In genomic region chr5:177425801-177426565, GRCh38 we compare ENCODE assay signal across 8 cellular contexts. TPM values are rescaled to one million over a fixed set of nuclear protein-coding genes. Genes with fewer than 3 reads are reported as not detected.
A peak's percentile ranks its signal among the peaks of the same experiment; 100 is the strongest.
DNase-seq lines count a peak whose midpoint lies in the region; ATAC-seq, FAIRE-seq and TF ChIP-seq lines count a peak whose summit lies in the region.

No MANE protein-coding gene starts in this region.

- POLR2A ChIA-PET in CD4-positive, alpha-beta T cell (lab: Charles Lee), result interaction anchor here (0.6 to 12.6 kb wide), 24 partner anchors 8 to 891 kb away, joined by 3 to 661 read pairs (median 6); partner anchors contain the start of genes F12, LMAN2, NSD1 and PDLIM7
- POLR2A ChIA-PET in activated CD4-positive, alpha-beta memory T cell treated with anti-CD3 and anti-CD28 coated beads for 36 hours (lab: Charles Lee), result interaction anchor here (0.6 to 10.6 kb wide), 14 partner anchors 10 to 888 kb away, joined by 3 to 319 read pairs (median 6); partner anchors contain the start of genes LMAN2, MXD3, PRR7 and RNF44
- POLR2A ChIA-PET in HepG2 (lab: Yijun Ruan, JAX), result interaction anchor here (0.8 to 2.9 kb wide), 24 partner anchors 10 to 101 kb away, joined by 3 to 30 read pairs (median 6); partner anchors contain the start of genes F12 and LMAN2

- H3K36me3 ChIP-seq in HepG2 (replicated peaks in 1 of 2; ENCODE audit: control insufficient read depth in 1 of 2, insufficient read depth in 2 of 2, low read length in 2 of 2), result no peaks in the 10 kb centered on the region

- H2AFZ ChIP-seq in HepG2 (ENCODE audit: low read length), result no peak overlapping the region

- peaks cover 42% of the 10 kb centered on the region for H3K4me1 Mint-ChIP-seq in CD4-positive, alpha-beta T cell (ENCODE audit: low read depth)
- H3K4me1 Mint-ChIP-seq in activated CD4-positive, alpha-beta memory T cell treated with anti-CD3 and anti-CD28 coated beads for 36 hours (ENCODE audit: low read depth), result peaks cover 35% of the 10 kb centered on the region

- no peaks in the 10 kb centered on the region for H3K27me3 Mint-ChIP-seq in CD4-positive, alpha-beta T cell
- no peaks in the 10 kb centered on the region for H3K27me3 Mint-ChIP-seq in activated CD4-positive, alpha-beta memory T cell treated with anti-CD3 and anti-CD28 coated beads for 36 hours

- FAIRE-seq in HepG2 (lab: Jason Lieb, UNC), result peak; percentile 99

- peaks cover 14% of the 10 kb centered on the region for H3K79me2 ChIP-seq in HepG2 (ENCODE audit: insufficient read depth, low read length)

- WGBS in HepG2 (ENCODE audit: low lambda C conversion rate), result 0% methylated on average over 26 of the region's 52 CpGs

- CTCF ChIA-PET in CD4-positive, alpha-beta T cell (lab: Charles Lee), result interaction anchor here (0.7 to 9.3 kb wide), 7 partner anchors 10 to 75 kb away, joined by 3 to 82 read pairs (median 4); no protein-coding TSS in a partner anchor
- CTCF ChIA-PET in activated CD4-positive, alpha-beta memory T cell treated with anti-CD3 and anti-CD28 coated beads for 36 hours (lab: Charles Lee), result interaction anchor here (0.7 to 15.3 kb wide), 8 partner anchors 17 to 116 kb away, joined by 3 to 220 read pairs (median 16); partner anchors contain the start of genes F12, PFN3 and PRR7
- CTCF ChIA-PET in HepG2 (lab: Yijun Ruan, JAX; ENCODE audit: low intra/inter-chr PET ratio, low total read pairs), result interaction anchor here (0.9 to 1.2 kb wide), 2 partner anchors 22 to 29 kb away, joined by 3 to 5 read pairs; no protein-coding TSS in a partner anchor

- ATAC-seq in CD4-positive, alpha-beta T cell (ENCODE audit: poor library complexity), result peak; percentile 79
- ATAC-seq in GM19452 (IDR thresholded peaks at IDR 0.05; ENCODE audit: unreplicated experiment) (peak; percentile 73), HG03575 (IDR thresholded peaks at IDR 0.05; ENCODE audit: extremely low read depth, insufficient number of reproducible peaks, low FRiP score, unreplicated experiment) (peak; percentile 63), HepG2 (peak; percentile 94)

- peak in 1 of 2 experiments; percentile 70; a peak in 1 of 4 replicates for TF ChIP-seq POLR2A in HepG2 (IDR thresholded peaks at IDR 0.05; ENCODE audit: insufficient read depth in 1 of 2, low read depth in 2 of 2, low read length in 2 of 2)

- peak; percentile 98 to 100 (median 99) for DNase-seq in CD4-positive, alpha-beta T cell
- DNase-seq in NCI-H82 (lab: John Stamatoyannopoulos, UW) (peak; percentile 100), dermis microvascular lymphatic vessel endothelial cell (ENCODE audit: low read depth in 2 of 2) (peak; percentile 100), HepG2 (ENCODE audit: low spot score) (peak; percentile 100)
- peak; percentile 100 for DNase-seq in activated CD4-positive, alpha-beta memory T cell treated with anti-CD3 and anti-CD28 coated beads for 36 hours
- peak; percentile 98 to 99 for DNase-seq in stimulated activated CD4-positive, alpha-beta T cell treated with anti-CD3 and anti-CD28 coated beads, Interleukin-2, amount 100 ng/mL, for 48 hours

- peak overlapping the region; percentile 83 for H3K27ac ChIP-seq in CD4-positive, alpha-beta T cell (ENCODE audit: low read depth, low read length)
- peak overlapping the region; percentile 83 for H3K27ac ChIP-seq in HepG2 (ENCODE audit: extremely low read length, insufficient read depth, low read length)

- peak overlapping the region; percentile 97 for H3K4me3 Mint-ChIP-seq in CD4-positive, alpha-beta T cell
- peak overlapping the region; percentile 87 for H3K4me3 Mint-ChIP-seq in activated CD4-positive, alpha-beta memory T cell treated with anti-CD3 and anti-CD28 coated beads for 36 hours

- TF ChIP-seq EP300 in HepG2 (IDR thresholded peaks at IDR 0.05; ENCODE audit: low read depth in 2 of 2, low read length in 2 of 2), result no peak
- TF ChIP-seq EP300 in HepG2 (CRISPR knock-in tag; IDR thresholded peaks at IDR 0.05; ENCODE audit: borderline replicate concordance), result 0 out of 2 replicates have a peak, but pooled peaks have one; percentile 37

- peak overlapping the region; percentile 82 for H3K9ac ChIP-seq in HepG2 (ENCODE audit: insufficient read depth, low read depth, low read length)

- intact Hi-C loops in CD4-positive, alpha-beta T cell (cut with DNase I, micrococcal nuclease), result loop anchor here (1.0 to 2.0 kb wide), 4 partner anchors 18 to 29 kb away; no protein-coding TSS in a partner anchor
- intact Hi-C loops in activated CD4-positive, alpha-beta memory T cell treated with anti-CD3 and anti-CD28 coated beads for 36 hours (cut with micrococcal nuclease), result loop anchor here (1.0 to 2.0 kb wide), 7 partner anchors 8 to 889 kb away; partner anchors contain the start of genes PDLIM7 and RNF44
- intact Hi-C loops in HepG2 (cut with micrococcal nuclease; ENCODE audit: unreplicated experiment), result no loop called here

- H3K4me1 ChIP-seq in HepG2 (ENCODE audit: insufficient read depth, low read length), result peaks cover 43% of the 10 kb centered on the region

- H3K4me3 ChIP-seq in HepG2 (replicated peaks in 1 of 3; ENCODE audit: insufficient read depth in 1 of 3, low read depth in 2 of 3, low read length in 3 of 3), result peak overlapping the region; percentile 47 to 73 (median 62); a peak in 5 of 6 replicates

- H3K9me3 ChIP-seq in CD4-positive, alpha-beta T cell (ENCODE audit: control insufficient read depth, low read length), result no peaks in the 10 kb centered on the region
- H3K9me3 ChIP-seq in HepG2 (ENCODE audit: low read length), result no peaks in the 10 kb centered on the region

- peak; percentile 45; the same call in 1 of the 2 replicates for TF ChIP-seq RAD21 in HepG2 (CRISPR knock-in tag; IDR thresholded peaks at IDR 0.05)

- H3K36me3 Mint-ChIP-seq in CD4-positive, alpha-beta T cell (ENCODE audit: low read depth), result peaks cover 39% of the 10 kb centered on the region
- H3K36me3 Mint-ChIP-seq in activated CD4-positive, alpha-beta memory T cell treated with anti-CD3 and anti-CD28 coated beads for 36 hours, result peaks cover 30% of the 10 kb centered on the region

- no peak for TF ChIP-seq CTCF in CD4-positive, alpha-beta T cell (IDR thresholded peaks at IDR 0.05)
- TF ChIP-seq CTCF in HepG2 (CRISPR knock-in tag; IDR thresholded peaks at IDR 0.05), result no peak

- no peaks in the 10 kb centered on the region for H3K9me3 Mint-ChIP-seq in CD4-positive, alpha-beta T cell
- H3K9me3 Mint-ChIP-seq in activated CD4-positive, alpha-beta memory T cell treated with anti-CD3 and anti-CD28 coated beads for 36 hours, result no peaks in the 10 kb centered on the region

- H4K20me1 ChIP-seq in HepG2 (ENCODE audit: insufficient read depth, low read length), result no peaks in the 10 kb centered on the region

- BruUV-seq in HepG2 (replicated peaks; lab: Mats Ljungman, UMichigan), result TSS peak; percentile 76

- no peaks in the 10 kb centered on the region for H3K27me3 ChIP-seq in CD4-positive, alpha-beta T cell (ENCODE audit: control insufficient read depth, insufficient read depth, low read length)
- peaks cover 0 to 14% of the 10 kb centered on the region in 2 experiments; a peak in 2 of 5 replicates for H3K27me3 ChIP-seq in HepG2 (ENCODE audit: control insufficient read depth in 1 of 2, insufficient read depth in 2 of 2, low read length in 2 of 2)

- in situ Hi-C loops in HepG2 (cut with HindIII; ENCODE audit: extremely low pct_ligation_motif_present, low pct_unique_long_range_greater_than_20kb), result no loop called here

- H3K4me2 ChIP-seq in HepG2 (ENCODE audit: low read depth, low read length), result peak overlapping the region; percentile 92

- H3K27ac Mint-ChIP-seq in CD4-positive, alpha-beta T cell, result peak overlapping the region; percentile 96
- peak overlapping the region; percentile 94 for H3K27ac Mint-ChIP-seq in activated CD4-positive, alpha-beta memory T cell treated with anti-CD3 and anti-CD28 coated beads for 36 hours

RNA-seq across cellular contexts. Expression of gene GRK6, which starts 0.5 kb away (rescaled TPM):
- total RNA-seq in CD4-positive, alpha-beta T cell, result 100 to 1,000 TPM; 186 to 192 TPM
- 100 to 1,000 TPM; 177 to 178 TPM for total RNA-seq in activated CD4-positive, alpha-beta memory T cell treated with anti-CD3 and anti-CD28 coated beads for 36 hours
- total RNA-seq in dermis microvascular lymphatic vessel endothelial cell, result 15.4 and 18.0 TPM in 2 replicates
- 16.1 and 19.9 TPM in 2 replicates for total RNA-seq in HepG2 (2016; rRNA removed; fragmentation: Illumina TruSeq; extraction: Trizol)
- 21.2 and 25.1 TPM in 2 replicates for total RNA-seq in HepG2 (2016; cell fraction: cytosol; rRNA removed; fragmentation: Illumina TruSeq; extraction: Trizol; ENCODE audit: low read depth)
- total RNA-seq in HepG2 (2016; cell fraction: insoluble cytoplasmic fraction; rRNA removed; fragmentation: Illumina TruSeq; extraction: Trizol), result 15.7 and 20.8 TPM in 2 replicates
- total RNA-seq in HepG2 (2016; cell fraction: membrane; rRNA removed; fragmentation: Illumina TruSeq; extraction: Trizol), result 43.3 and 44.5 TPM in 2 replicates
- 15.6 TPM in 2 replicates for total RNA-seq in HepG2 (2016; cell fraction: nucleus; rRNA removed; fragmentation: Illumina TruSeq; extraction: Trizol)
- polyA plus RNA-seq in HepG2 (2011; rRNA removed), result 13.2 and 17.4 TPM in 2 replicates
- 16.2 and 19.6 TPM in 2 replicates for polyA plus RNA-seq in HepG2 (2011; cell fraction: cytosol; rRNA removed)
- polyA plus RNA-seq in HepG2 (2011; cell fraction: nucleus; rRNA removed), result 21.6 and 24.6 TPM in 2 replicates
- 16.7 and 17.5 TPM in 2 replicates for polyA plus RNA-seq in HepG2 (2012)
- 36.3 and 37.2 TPM in 2 replicates for polyA plus RNA-seq in HepG2 (2016; cell fraction: cytosol; fragmentation: Illumina TruSeq; extraction: Trizol; ENCODE audit: low read depth)
- 20.6 and 21.6 TPM in 2 replicates for polyA plus RNA-seq in HepG2 (2016; cell fraction: insoluble cytoplasmic fraction; fragmentation: Illumina TruSeq; extraction: Trizol; ENCODE audit: low read depth)
- 45.6 and 48.4 TPM in 2 replicates for polyA plus RNA-seq in HepG2 (2016; cell fraction: membrane; fragmentation: Illumina TruSeq; extraction: Trizol; ENCODE audit: low read depth)
- 22.8 and 26.4 TPM in 2 replicates for polyA plus RNA-seq in HepG2 (2016; cell fraction: nucleus; fragmentation: Illumina TruSeq; extraction: Trizol; ENCODE audit: insufficient read depth, low read depth)
- 11.2 and 22.9 TPM in 2 replicates for polyA minus RNA-seq in HepG2 (2011; rRNA and poly(A)+ RNA removed; ENCODE audit: low replicate concordance)
- 13.6 and 15.1 TPM in 2 replicates for polyA minus RNA-seq in HepG2 (2011; cell fraction: cytosol; rRNA and poly(A)+ RNA removed)
- 19.2 and 24.9 TPM in 2 replicates for polyA minus RNA-seq in HepG2 (2011; cell fraction: nucleus; rRNA and poly(A)+ RNA removed)

RNA-seq across cellular contexts. Expression of gene F12, which starts 16.6 kb away (rescaled TPM):
- total RNA-seq in CD4-positive, alpha-beta T cell, result under 1 TPM; 0.20 to 0.60 TPM
- total RNA-seq in activated CD4-positive, alpha-beta memory T cell treated with anti-CD3 and anti-CD28 coated beads for 36 hours, result 1 to 10 TPM; 5.1 to 5.9 TPM
- 0.51 and 0.89 TPM in 2 replicates for total RNA-seq in dermis microvascular lymphatic vessel endothelial cell
- 1.3 and 3.0 TPM in 2 replicates for total RNA-seq in HepG2 (2016; rRNA removed; fragmentation: Illumina TruSeq; extraction: Trizol)
- 1.9 and 3.1 TPM in 2 replicates for total RNA-seq in HepG2 (2016; cell fraction: cytosol; rRNA removed; fragmentation: Illumina TruSeq; extraction: Trizol; ENCODE audit: low read depth)
- 1.4 and 3.6 TPM in 2 replicates for total RNA-seq in HepG2 (2016; cell fraction: insoluble cytoplasmic fraction; rRNA removed; fragmentation: Illumina TruSeq; extraction: Trizol)
- 2.4 and 3.3 TPM in 2 replicates for total RNA-seq in HepG2 (2016; cell fraction: membrane; rRNA removed; fragmentation: Illumina TruSeq; extraction: Trizol)
- 2.3 and 3.0 TPM in 2 replicates for total RNA-seq in HepG2 (2016; cell fraction: nucleus; rRNA removed; fragmentation: Illumina TruSeq; extraction: Trizol)
- 2.5 and 3.1 TPM in 2 replicates for polyA plus RNA-seq in HepG2 (2011; rRNA removed)
- 1.5 and 3.0 TPM in 2 replicates for polyA plus RNA-seq in HepG2 (2011; cell fraction: cytosol; rRNA removed)
- polyA plus RNA-seq in HepG2 (2011; cell fraction: nucleus; rRNA removed), result 27.2 and 32.3 TPM in 2 replicates
- 3.6 and 10.3 TPM in 2 replicates for polyA plus RNA-seq in HepG2 (2012)
- 3.7 and 5.9 TPM in 2 replicates for polyA plus RNA-seq in HepG2 (2016; cell fraction: cytosol; fragmentation: Illumina TruSeq; extraction: Trizol; ENCODE audit: low read depth)
- polyA plus RNA-seq in HepG2 (2016; cell fraction: insoluble cytoplasmic fraction; fragmentation: Illumina TruSeq; extraction: Trizol; ENCODE audit: low read depth), result 1.6 and 2.3 TPM in 2 replicates
- 3.4 and 5.0 TPM in 2 replicates for polyA plus RNA-seq in HepG2 (2016; cell fraction: membrane; fragmentation: Illumina TruSeq; extraction: Trizol; ENCODE audit: low read depth)
- polyA plus RNA-seq in HepG2 (2016; cell fraction: nucleus; fragmentation: Illumina TruSeq; extraction: Trizol; ENCODE audit: insufficient read depth, low read depth), result 6.6 and 9.9 TPM in 2 replicates
- 2.5 and 2.6 TPM in 2 replicates for polyA minus RNA-seq in HepG2 (2011; rRNA and poly(A)+ RNA removed; ENCODE audit: low replicate concordance)
- polyA minus RNA-seq in HepG2 (2011; cell fraction: cytosol; rRNA and poly(A)+ RNA removed), result 0.30 and 1.2 TPM in 2 replicates
- 1.0 and 1.7 TPM in 2 replicates for polyA minus RNA-seq in HepG2 (2011; cell fraction: nucleus; rRNA and poly(A)+ RNA removed)

RNA-seq across cellular contexts. Expression of gene PRR7, which starts 20.6 kb away (rescaled TPM):
- 10 to 100 TPM; 23.3 to 23.5 TPM for total RNA-seq in CD4-positive, alpha-beta T cell
- total RNA-seq in activated CD4-positive, alpha-beta memory T cell treated with anti-CD3 and anti-CD28 coated beads for 36 hours, result 10 to 100 TPM; 13.3 to 13.6 TPM
- total RNA-seq in dermis microvascular lymphatic vessel endothelial cell, result 2.1 and 2.2 TPM in 2 replicates
- 3.9 and 5.0 TPM in 2 replicates for total RNA-seq in HepG2 (2016; rRNA removed; fragmentation: Illumina TruSeq; extraction: Trizol)
- total RNA-seq in HepG2 (2016; cell fraction: cytosol; rRNA removed; fragmentation: Illumina TruSeq; extraction: Trizol; ENCODE audit: low read depth), result 16.0 and 17.8 TPM in 2 replicates
- 3.2 and 5.8 TPM in 2 replicates for total RNA-seq in HepG2 (2016; cell fraction: insoluble cytoplasmic fraction; rRNA removed; fragmentation: Illumina TruSeq; extraction: Trizol)
- total RNA-seq in HepG2 (2016; cell fraction: membrane; rRNA removed; fragmentation: Illumina TruSeq; extraction: Trizol), result 13.3 and 19.1 TPM in 2 replicates
- 2.0 and 2.5 TPM in 2 replicates for total RNA-seq in HepG2 (2016; cell fraction: nucleus; rRNA removed; fragmentation: Illumina TruSeq; extraction: Trizol)
- polyA plus RNA-seq in HepG2 (2011; rRNA removed), result 4.8 and 6.7 TPM in 2 replicates
- polyA plus RNA-seq in HepG2 (2011; cell fraction: cytosol; rRNA removed), result 6.4 and 16.7 TPM in 2 replicates
- 14.7 and 21.3 TPM in 2 replicates for polyA plus RNA-seq in HepG2 (2011; cell fraction: nucleus; rRNA removed)
- 1.5 and 3.1 TPM in 2 replicates for polyA plus RNA-seq in HepG2 (2012)
- polyA plus RNA-seq in HepG2 (2016; cell fraction: cytosol; fragmentation: Illumina TruSeq; extraction: Trizol; ENCODE audit: low read depth), result 20.2 and 21.6 TPM in 2 replicates
- polyA plus RNA-seq in HepG2 (2016; cell fraction: insoluble cytoplasmic fraction; fragmentation: Illumina TruSeq; extraction: Trizol; ENCODE audit: low read depth), result 4.9 and 5.8 TPM in 2 replicates
- polyA plus RNA-seq in HepG2 (2016; cell fraction: membrane; fragmentation: Illumina TruSeq; extraction: Trizol; ENCODE audit: low read depth), result 16.9 and 17.7 TPM in 2 replicates
- 5.8 and 6.9 TPM in 2 replicates for polyA plus RNA-seq in HepG2 (2016; cell fraction: nucleus; fragmentation: Illumina TruSeq; extraction: Trizol; ENCODE audit: insufficient read depth, low read depth)
- 0.94 and 6.4 TPM in 2 replicates for polyA minus RNA-seq in HepG2 (2011; rRNA and poly(A)+ RNA removed; ENCODE audit: low replicate concordance)
- polyA minus RNA-seq in HepG2 (2011; cell fraction: cytosol; rRNA and poly(A)+ RNA removed), result 3.2 and 5.0 TPM in 2 replicates
- 1.1 and 1.4 TPM in 2 replicates for polyA minus RNA-seq in HepG2 (2011; cell fraction: nucleus; rRNA and poly(A)+ RNA removed)

RNA-seq across cellular contexts. Expression of gene PFN3, which starts 25.5 kb away (rescaled TPM):
- total RNA-seq in CD4-positive, alpha-beta T cell, result not detected
- not detected for total RNA-seq in activated CD4-positive, alpha-beta memory T cell treated with anti-CD3 and anti-CD28 coated beads for 36 hours
- total RNA-seq in dermis microvascular lymphatic vessel endothelial cell, result not detected in 2 replicates
- total RNA-seq in HepG2 (2016; rRNA removed; fragmentation: Illumina TruSeq; extraction: Trizol), result not detected in 2 replicates
- not detected in 2 replicates for total RNA-seq in HepG2 (2016; cell fraction: cytosol; rRNA removed; fragmentation: Illumina TruSeq; extraction: Trizol; ENCODE audit: low read depth)
- not detected in 2 replicates for total RNA-seq in HepG2 (2016; cell fraction: insoluble cytoplasmic fraction; rRNA removed; fragmentation: Illumina TruSeq; extraction: Trizol)
- total RNA-seq in HepG2 (2016; cell fraction: membrane; rRNA removed; fragmentation: Illumina TruSeq; extraction: Trizol), result not detected in 2 replicates
- total RNA-seq in HepG2 (2016; cell fraction: nucleus; rRNA removed; fragmentation: Illumina TruSeq; extraction: Trizol), result not detected in 2 replicates
- polyA plus RNA-seq in HepG2 (2011; rRNA removed), result not detected in 2 replicates
- polyA plus RNA-seq in HepG2 (2011; cell fraction: cytosol; rRNA removed), result not detected in 2 replicates
- polyA plus RNA-seq in HepG2 (2011; cell fraction: nucleus; rRNA removed), result not detected in 2 replicates
- polyA plus RNA-seq in HepG2 (2012), result not detected in 2 replicates
- polyA plus RNA-seq in HepG2 (2016; cell fraction: cytosol; fragmentation: Illumina TruSeq; extraction: Trizol; ENCODE audit: low read depth), result not detected in 2 replicates
- polyA plus RNA-seq in HepG2 (2016; cell fraction: insoluble cytoplasmic fraction; fragmentation: Illumina TruSeq; extraction: Trizol; ENCODE audit: low read depth), result not detected in 2 replicates
- polyA plus RNA-seq in HepG2 (2016; cell fraction: membrane; fragmentation: Illumina TruSeq; extraction: Trizol; ENCODE audit: low read depth), result not detected in 2 replicates
- polyA plus RNA-seq in HepG2 (2016; cell fraction: nucleus; fragmentation: Illumina TruSeq; extraction: Trizol; ENCODE audit: insufficient read depth, low read depth), result not detected in 2 replicates
- not detected in 2 replicates for polyA minus RNA-seq in HepG2 (2011; rRNA and poly(A)+ RNA removed; ENCODE audit: low replicate concordance)
- not detected in 2 replicates for polyA minus RNA-seq in HepG2 (2011; cell fraction: cytosol; rRNA and poly(A)+ RNA removed)
- polyA minus RNA-seq in HepG2 (2011; cell fraction: nucleus; rRNA and poly(A)+ RNA removed), result not detected in 2 replicates

RNA-seq across cellular contexts. Expression of gene SLC34A1, which starts 41.7 kb away (rescaled TPM):
- not detected for total RNA-seq in CD4-positive, alpha-beta T cell
- total RNA-seq in activated CD4-positive, alpha-beta memory T cell treated with anti-CD3 and anti-CD28 coated beads for 36 hours, result under 1 TPM in 1 of 2 experiments, not detected in 1; 0.15 TPM
- total RNA-seq in dermis microvascular lymphatic vessel endothelial cell (not detected in 2 replicates), HepG2 (2016; rRNA removed; fragmentation: Illumina TruSeq; extraction: Trizol) (0.20 TPM in 1 of 2 replicates, not detected in the other)
- total RNA-seq in HepG2 (2016; cell fraction: cytosol; rRNA removed; fragmentation: Illumina TruSeq; extraction: Trizol; ENCODE audit: low read depth), result not detected in 2 replicates
- not detected in 2 replicates for total RNA-seq in HepG2 (2016; cell fraction: insoluble cytoplasmic fraction; rRNA removed; fragmentation: Illumina TruSeq; extraction: Trizol)
- not detected in 2 replicates for total RNA-seq in HepG2 (2016; cell fraction: membrane; rRNA removed; fragmentation: Illumina TruSeq; extraction: Trizol)
- not detected in 2 replicates for total RNA-seq in HepG2 (2016; cell fraction: nucleus; rRNA removed; fragmentation: Illumina TruSeq; extraction: Trizol)
- polyA plus RNA-seq in HepG2 (2011; rRNA removed), result 0.03 TPM in 2 replicates
- polyA plus RNA-seq in HepG2 (2011; cell fraction: cytosol; rRNA removed), result 0.03 TPM in 1 of 2 replicates, not detected in the other
- polyA plus RNA-seq in HepG2 (2011; cell fraction: nucleus; rRNA removed), result 0.21 and 0.24 TPM in 2 replicates
- polyA plus RNA-seq in HepG2 (2012), result not detected in 2 replicates
- not detected in 2 replicates for polyA plus RNA-seq in HepG2 (2016; cell fraction: cytosol; fragmentation: Illumina TruSeq; extraction: Trizol; ENCODE audit: low read depth)
- polyA plus RNA-seq in HepG2 (2016; cell fraction: insoluble cytoplasmic fraction; fragmentation: Illumina TruSeq; extraction: Trizol; ENCODE audit: low read depth), result not detected in 2 replicates
- polyA plus RNA-seq in HepG2 (2016; cell fraction: membrane; fragmentation: Illumina TruSeq; extraction: Trizol; ENCODE audit: low read depth), result not detected in 2 replicates
- not detected in 2 replicates for polyA plus RNA-seq in HepG2 (2016; cell fraction: nucleus; fragmentation: Illumina TruSeq; extraction: Trizol; ENCODE audit: insufficient read depth, low read depth)
- polyA minus RNA-seq in HepG2 (2011; rRNA and poly(A)+ RNA removed; ENCODE audit: low replicate concordance), result not detected in 2 replicates
- polyA minus RNA-seq in HepG2 (2011; cell fraction: cytosol; rRNA and poly(A)+ RNA removed), result 1.4 TPM in 1 of 2 replicates, not detected in the other
- not detected in 2 replicates for polyA minus RNA-seq in HepG2 (2011; cell fraction: nucleus; rRNA and poly(A)+ RNA removed)

Comparison
In these comparisons a context has a peak if more than half of its experiments do, and no peak if none do; other contexts are left out.
1. Peak in every context shown above with its lines: DNase-seq, ATAC-seq, H3K4me3 ChIP-seq and H3K27ac ChIP-seq.